11 cellular contexts compared by ENCODE assay signal in genomic region chrX:39983715-39984114, GRCh38.
A peak's percentile ranks its signal among the peaks of the same experiment; 100 is the strongest.
DNase-seq lines count a peak whose midpoint lies in the region; ATAC-seq, FAIRE-seq and TF ChIP-seq lines count a peak whose summit lies in the region.
"Had no signal": no experiment of that assay in that cellular context is flagged by ENCODE, and none has a peak within 500 bp of the region (broad histone marks: within the 10 kb centered on the region; RNA-seq: fewer than 3 reads in every experiment).

No MANE protein-coding gene starts in this region.

- no peak overlapping the region for H3K27ac ChIP-seq in small intestine (ENCODE audit: low read depth in 1 of 2, low read length in 1 of 2)
- no peak overlapping the region for H3K27ac ChIP-seq in stomach

- no peak for TF ChIP-seq POLR2A in stomach (IDR thresholded peaks at IDR 0.05)

- DNase-seq in Daoy (ENCODE audit: low read depth) (peak; percentile 40), NCI-H1694 treated with DMSO at 0.1 percent for 48 hours (lab: John Stamatoyannopoulos, UW) (peak; percentile 33), cardiac fibroblast (ENCODE audit: low read depth in 2 of 2) (peak; percentile 56 to 60), left colon (no peak), small intestine (no peak), stomach (no peak), DMS79 (lab: John Stamatoyannopoulos, UW) (no peak), NCI-H526 (lab: John Stamatoyannopoulos, UW) (no peak)
- DNase-seq: cortex of kidney had no signal

- no peak for TF ChIP-seq CTCF in cardiac fibroblast (IDR thresholded peaks at IDR 0.05; ENCODE audit: low read depth, low read length)
- no peak for TF ChIP-seq CTCF in stomach (IDR thresholded peaks at IDR 0.05)

- no peak for TF ChIP-seq EP300 in stomach (IDR thresholded peaks at IDR 0.05)

- no peak for FAIRE-seq in small intestine (lab: Jason Lieb, UNC)
- FAIRE-seq: GM18507 had no signal

- H3K4me3 ChIP-seq in cardiac fibroblast (replicated peaks in 1 of 2; ENCODE audit: low read depth in 2 of 2, low read length in 2 of 2) = no peak overlapping the region
- H3K4me3 ChIP-seq in small intestine (ENCODE audit: low read depth in 1 of 2, low read length in 2 of 2) = no peak overlapping the region
- no peak overlapping the region for H3K4me3 ChIP-seq in stomach
- H3K4me3 ChIP-seq: HAP-1 had no signal

- intact Hi-C loops in left colon (cut with DNase I, micrococcal nuclease) = no loop called here
- intact Hi-C loops in stomach (cut with DNase I; ENCODE audit: low total_unique reads) = no loop called here

- H3K27me3 ChIP-seq in small intestine (ENCODE audit: control insufficient read depth in 2 of 2, insufficient read depth in 2 of 2, low read length in 2 of 2) = no peaks in the 10 kb centered on the region
- no peaks in the 10 kb centered on the region for H3K27me3 ChIP-seq in stomach

- H3K4me1 ChIP-seq in small intestine (ENCODE audit: control insufficient read depth in 2 of 2, insufficient read depth in 1 of 2, low read depth in 1 of 2, low read length in 1 of 2) (no peaks in the 10 kb centered on the region), stomach (peaks cover 0 to 11% (median 3%) of the 10 kb centered on the region in 4 donors)
- H3K4me1 ChIP-seq: HAP-1 had no signal

- H3K9me3 ChIP-seq in small intestine (ENCODE audit: control insufficient read depth, low read depth) = no peaks in the 10 kb centered on the region
- peaks cover 0 to 11% (median 0%) of the 10 kb centered on the region in 4 donors for H3K9me3 ChIP-seq in stomach
- H3K9me3 ChIP-seq: HAP-1 had no signal

- 41 to 49% (median 45%) methylated on average over 5 of the region's 5 CpGs for WGBS in small intestine, 3 donors
- WGBS in stomach, 5 donors = 34 to 55% (median 48%) methylated on average over 5 of the region's 5 CpGs

- ATAC-seq in left colon = peak; percentile 22

- H3K36me3 ChIP-seq in small intestine (ENCODE audit: control insufficient read depth in 2 of 2, insufficient read depth in 2 of 2, low read length in 2 of 2) (no peaks in the 10 kb centered on the region), stomach (no peaks in the 10 kb centered on the region)
- H3K36me3 ChIP-seq: HAP-1 had no signal

Comparison
In these comparisons a context has a peak if more than half of its experiments do, and no peak if none do; other contexts are left out.
1. DNase-seq: peak in Daoy (single experiment), NCI-H1694 treated with DMSO at 0.1 percent for 48 hours (single experiment) and cardiac fibroblast (2 of 2); none in left colon (0 of 2), small intestine (single experiment), stomach (single experiment), DMS79 (single experiment) and NCI-H526 (0 of 2).